10 cellular contexts compared by ENCODE assay signal in the genomic region with DNA sequence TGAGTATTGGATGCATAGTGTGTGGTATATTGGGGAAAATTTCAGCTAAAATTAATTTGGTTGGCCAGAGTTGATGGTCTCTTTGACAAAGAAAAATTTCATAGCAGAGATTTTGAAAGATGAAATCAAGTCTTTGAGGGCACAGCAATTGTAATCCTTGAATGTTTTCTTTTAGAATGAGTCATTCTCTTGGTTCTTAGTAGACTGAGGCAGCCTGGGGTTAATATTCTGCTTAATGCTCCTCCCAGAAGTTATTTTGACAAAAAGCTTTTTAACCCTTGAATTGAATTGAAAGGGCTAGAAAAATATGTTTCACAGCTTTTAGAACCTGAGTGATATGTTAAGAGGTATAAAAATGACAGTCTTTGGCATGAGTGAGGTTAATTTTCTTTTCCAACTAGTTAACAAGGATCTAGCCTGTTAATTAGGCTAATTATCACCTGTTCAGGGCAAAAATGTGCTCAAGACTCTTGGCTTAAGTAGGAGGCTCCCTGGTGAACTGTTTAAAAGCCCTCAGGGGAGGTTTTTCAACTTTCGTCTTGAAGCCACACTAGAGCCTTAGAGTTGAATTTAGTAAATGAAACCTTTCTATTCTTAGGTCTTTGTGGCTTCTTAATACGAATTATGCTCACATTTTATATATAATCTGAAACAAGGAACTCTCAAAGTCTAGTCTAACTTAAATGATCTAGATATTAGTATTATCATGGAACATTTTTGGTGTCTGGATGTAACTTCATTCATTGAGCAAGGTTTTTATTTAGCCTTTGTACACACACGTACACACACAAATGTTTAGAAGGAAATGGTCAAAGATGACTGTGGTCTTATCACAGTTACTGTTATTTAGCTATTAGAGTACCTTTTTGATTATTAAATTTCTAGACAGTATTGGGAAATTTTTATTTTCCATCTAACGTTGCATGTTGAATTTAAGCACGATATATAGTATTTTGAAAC.
DNase-seq lines count a peak whose midpoint lies in the region; ATAC-seq, FAIRE-seq and TF ChIP-seq lines count a peak whose summit lies in the region.
"Had no signal": no experiment of that assay in that cellular context is flagged by ENCODE, and none has a peak within 500 bp of the region (broad histone marks: within the 10 kb centered on the region; RNA-seq: fewer than 3 reads in every experiment).

No MANE protein-coding gene starts in this region.

- TF ChIP-seq CTCF in bronchial epithelial cell (IDR thresholded peaks at IDR 0.05; ENCODE audit: insufficient read depth, low read length, severe bottlenecking) (no peak), Peyer's patch (IDR thresholded peaks at IDR 0.05) (no peak)

- DNase-seq in bronchial epithelial cell (ENCODE audit: low read depth) (peak; percentile 12), Peyer's patch (no peak), GF-D8 (lab: John Stamatoyannopoulos, UW) (no peak)
- DNase-seq in stimulated activated CD4-positive, alpha-beta T cell treated with anti-CD3 and anti-CD28 coated beads, Interleukin-4, amount 100 ng/mL, for 1 hour = no peak
- DNase-seq in activated CD4-positive, CD25-positive, alpha-beta regulatory T cell (lab: John Stamatoyannopoulos, UW) = no peak
- DNase-seq: posterior cingulate gyrus had no signal

- no peaks in the 10 kb centered on the region for H3K4me1 ChIP-seq in Peyer's patch

- no peak for TF ChIP-seq POLR2A in Peyer's patch (IDR thresholded peaks at IDR 0.05)

- H3K9me3 ChIP-seq in Peyer's patch = no peaks in the 10 kb centered on the region

- H3K4me3 ChIP-seq in bronchial epithelial cell (ENCODE audit: low read depth, low read length) (no peak overlapping the region), Peyer's patch (no peak overlapping the region)

- H3K27me3 ChIP-seq in bronchial epithelial cell (ENCODE audit: control insufficient read depth, insufficient read depth, low read length) = no peaks in the 10 kb centered on the region
- H3K27me3 ChIP-seq in Peyer's patch = no peaks in the 10 kb centered on the region

- ATAC-seq in GM18498 (IDR thresholded peaks at IDR 0.05; ENCODE audit: unreplicated experiment) = peak; percentile 95
- peak; percentile 92 for ATAC-seq in GM21423 (IDR thresholded peaks at IDR 0.05; ENCODE audit: unreplicated experiment)
- peak; percentile 87 for ATAC-seq in HG03139 (IDR thresholded peaks at IDR 0.05; ENCODE audit: unreplicated experiment)
- ATAC-seq: stimulated activated effector memory CD8-positive, alpha-beta T cell treated with anti-CD3 and anti-CD28 coated beads, Interleukin-12 subunit alpha, Interleukin-12 subunit beta, amount 100 ng/mL, for 72 hours had no signal

- no peak for FAIRE-seq in bronchial epithelial cell (lab: Jason Lieb, UNC)

- H3K27ac ChIP-seq in Peyer's patch = no peak overlapping the region

- H3K36me3 ChIP-seq in bronchial epithelial cell (ENCODE audit: control insufficient read depth, insufficient read depth, low read length) (no peaks in the 10 kb centered on the region), Peyer's patch (no peaks in the 10 kb centered on the region)
